ENCODE assay signal across 18 cellular contexts in genomic region chr16:51763072-51763658, GRCh38.
DNase-seq lines count a peak whose midpoint lies in the region; ATAC-seq and TF ChIP-seq lines count a peak whose summit lies in the region.
"Had no signal": no experiment of that assay in that cellular context is flagged by ENCODE, and none has a peak within 500 bp of the region (broad histone marks: within the 10 kb centered on the region; RNA-seq: fewer than 3 reads in every experiment).

No MANE protein-coding gene starts in this region.

- no peak overlapping the region for H3K27ac Mint-ChIP-seq in stimulated activated memory B cell treated with anti-CD40 and anti-IgM and Interleukin-4, amounts not matched to agents 10 μg/mL and 1 μg/mL and 100 μg/mL, for 72 hours
- H3K27ac Mint-ChIP-seq: activated B cell treated with CpG ODN at 0.5 μM for 24 hours; activated CD8-positive, alpha-beta memory T cell treated with anti-CD3 and anti-CD28 coated beads, Interleukin-2, amount 10 ng/mL, durations not matched to agents 7 days and 5 days had no signal

- peaks cover 5% of the 10 kb centered on the region for H3K4me1 Mint-ChIP-seq in stimulated activated memory B cell treated with anti-CD40 and anti-IgM and Interleukin-4, amounts not matched to agents 10 μg/mL and 1 μg/mL and 100 μg/mL, for 72 hours
- H3K4me1 Mint-ChIP-seq: activated B cell treated with CpG ODN at 0.5 μM for 24 hours; activated CD8-positive, alpha-beta memory T cell treated with anti-CD3 and anti-CD28 coated beads, Interleukin-2, amount 10 ng/mL, durations not matched to agents 7 days and 5 days had no signal

- H3K4me3 ChIP-seq in astrocyte of the spinal cord (ENCODE audit: low read depth, low read length) (no peak overlapping the region), mesendoderm (ENCODE audit: low read length) (no peak overlapping the region)
- H3K4me3 ChIP-seq: body of pancreas had no signal

- H3K27me3 ChIP-seq in mesendoderm (ENCODE audit: insufficient read depth, low read length, poor library complexity) = no peaks in the 10 kb centered on the region
- H3K27me3 ChIP-seq: body of pancreas, testis had no signal

- H3K36me3 Mint-ChIP-seq in stimulated activated memory B cell treated with anti-CD40 and anti-IgM and Interleukin-4, amounts not matched to agents 10 μg/mL and 1 μg/mL and 100 μg/mL, for 72 hours = no peaks in the 10 kb centered on the region
- H3K36me3 Mint-ChIP-seq: activated CD8-positive, alpha-beta memory T cell treated with anti-CD3 and anti-CD28 coated beads, Interleukin-2, amount 10 ng/mL, durations not matched to agents 7 days and 5 days had no signal

- peaks cover 3% of the 10 kb centered on the region for H3K9me3 Mint-ChIP-seq in stimulated activated memory B cell treated with anti-CD40 and anti-IgM and Interleukin-4, amounts not matched to agents 10 μg/mL and 1 μg/mL and 100 μg/mL, for 72 hours
- H3K9me3 Mint-ChIP-seq: activated B cell treated with CpG ODN at 0.5 μM for 24 hours had no signal

- H3K4me2 ChIP-seq in mesendoderm (ENCODE audit: low read length) = no peak overlapping the region

- H3K4ac ChIP-seq in mesendoderm (ENCODE audit: low read depth, low read length) = no peak overlapping the region

- peaks cover 4% of the 10 kb centered on the region for H3K4me1 ChIP-seq in mesendoderm (ENCODE audit: control insufficient read depth, low read depth, low read length)
- H3K4me1 ChIP-seq: testis had no signal

- ATAC-seq in stimulated activated memory B cell treated with anti-CD40 and anti-IgM and Interleukin-4, amounts not matched to agents 10 μg/mL and 1 μg/mL and 100 μg/mL, for 72 hours = no peak
- ATAC-seq in HG03108 (IDR thresholded peaks at IDR 0.05; ENCODE audit: unreplicated experiment) = no peak
- no peak for ATAC-seq in HG03095 (IDR thresholded peaks at IDR 0.05; ENCODE audit: unreplicated experiment)
- ATAC-seq: activated CD8-positive, alpha-beta memory T cell treated with anti-CD3 and anti-CD28 coated beads, Interleukin-2, amount 10 ng/mL, durations not matched to agents 7 days and 5 days had no signal

- no peak overlapping the region for H3K18ac ChIP-seq in mesendoderm (ENCODE audit: low read length)

- peak overlapping the region; percentile 43 for H2AK5ac ChIP-seq in mesendoderm (ENCODE audit: low read length)

- DNase-seq in DMS153 (lab: John Stamatoyannopoulos, UW) (peak; percentile 13), NCI-H187 (lab: John Stamatoyannopoulos, UW) (peak; percentile 27 to 59), astrocyte of the spinal cord (ENCODE audit: low read depth, low spot score) (peak; percentile 4), mesendoderm (peak; percentile 74), GM19240 (ENCODE audit: insufficient read length, low spot score) (no peak)
- DNase-seq: activated B cell treated with CpG ODN at 0.5 μM for 24 hours; activated CD8-positive, alpha-beta memory T cell treated with anti-CD3 and anti-CD28 coated beads, Interleukin-2, amount 10 ng/mL, durations not matched to agents 7 days and 5 days; activated naive CD4-positive, alpha-beta T cell; AML-193; body of pancreas; effector CD8-positive, alpha-beta T cell; Karpas-422; NCI-H2029; stimulated activated CD4-positive, alpha-beta T cell treated with anti-CD3 and anti-CD28 coated beads, Interleukin-15, amount 100 ng/mL, for 24 hours; testis had no signal

- TF ChIP-seq CTCF in astrocyte of the spinal cord (IDR thresholded peaks at IDR 0.05; ENCODE audit: low read depth, low read length) = no peak

- H3K27ac ChIP-seq in mesendoderm (ENCODE audit: low read depth, low read length) = no peak overlapping the region
- H3K27ac ChIP-seq: testis had no signal

- no peaks in the 10 kb centered on the region for H3K79me1 ChIP-seq in mesendoderm (ENCODE audit: low read length)

- H3K56ac ChIP-seq in mesendoderm (ENCODE audit: low read length) = peak overlapping the region; percentile 77

- H2BK120ac ChIP-seq in mesendoderm (ENCODE audit: low read depth, low read length) = no peak overlapping the region

- peaks cover 19% of the 10 kb centered on the region for H3K27me3 Mint-ChIP-seq in stimulated activated memory B cell treated with anti-CD40 and anti-IgM and Interleukin-4, amounts not matched to agents 10 μg/mL and 1 μg/mL and 100 μg/mL, for 72 hours

- no CpG with 5 or more reads among the region's 6 CpGs for WGBS in mesendoderm (ENCODE audit: extremely low coverage, insufficient coverage, low lambda C conversion rate)

- no peak overlapping the region for H3K23ac ChIP-seq in mesendoderm (ENCODE audit: low read length)

- in situ Hi-C loops in astrocyte of the spinal cord (cut with HindIII; ENCODE audit: low sequenced_read_pairs) = loop anchor here (25.0 kb wide), 1 partner anchor 626 kb away; no protein-coding TSS in a partner anchor

- peak overlapping the region; percentile 21 for H3K9ac ChIP-seq in mesendoderm (ENCODE audit: low read length)

- no peak overlapping the region for H3K4me3 Mint-ChIP-seq in stimulated activated memory B cell treated with anti-CD40 and anti-IgM and Interleukin-4, amounts not matched to agents 10 μg/mL and 1 μg/mL and 100 μg/mL, for 72 hours
- H3K4me3 Mint-ChIP-seq: activated B cell treated with CpG ODN at 0.5 μM for 24 hours; activated CD8-positive, alpha-beta memory T cell treated with anti-CD3 and anti-CD28 coated beads, Interleukin-2, amount 10 ng/mL, durations not matched to agents 7 days and 5 days had no signal

- H4K8ac ChIP-seq in mesendoderm (ENCODE audit: low read depth, low read length) = no peak overlapping the region

- H3K36me3 ChIP-seq in mesendoderm (ENCODE audit: control insufficient read depth, insufficient read depth, low read length) = no peaks in the 10 kb centered on the region

- H3K79me2 ChIP-seq in mesendoderm (ENCODE audit: control insufficient read depth, insufficient read depth, low read length) = no peaks in the 10 kb centered on the region

- no peak overlapping the region for H4K5ac ChIP-seq in mesendoderm (ENCODE audit: low read length)

- H2BK5ac ChIP-seq in mesendoderm (ENCODE audit: low read length) = peak overlapping the region; percentile 69

- no peak overlapping the region for H2BK15ac ChIP-seq in mesendoderm (replicated peaks; ENCODE audit: low read depth)
